8 cellular contexts compared by ENCODE assay signal in the genomic region with DNA sequence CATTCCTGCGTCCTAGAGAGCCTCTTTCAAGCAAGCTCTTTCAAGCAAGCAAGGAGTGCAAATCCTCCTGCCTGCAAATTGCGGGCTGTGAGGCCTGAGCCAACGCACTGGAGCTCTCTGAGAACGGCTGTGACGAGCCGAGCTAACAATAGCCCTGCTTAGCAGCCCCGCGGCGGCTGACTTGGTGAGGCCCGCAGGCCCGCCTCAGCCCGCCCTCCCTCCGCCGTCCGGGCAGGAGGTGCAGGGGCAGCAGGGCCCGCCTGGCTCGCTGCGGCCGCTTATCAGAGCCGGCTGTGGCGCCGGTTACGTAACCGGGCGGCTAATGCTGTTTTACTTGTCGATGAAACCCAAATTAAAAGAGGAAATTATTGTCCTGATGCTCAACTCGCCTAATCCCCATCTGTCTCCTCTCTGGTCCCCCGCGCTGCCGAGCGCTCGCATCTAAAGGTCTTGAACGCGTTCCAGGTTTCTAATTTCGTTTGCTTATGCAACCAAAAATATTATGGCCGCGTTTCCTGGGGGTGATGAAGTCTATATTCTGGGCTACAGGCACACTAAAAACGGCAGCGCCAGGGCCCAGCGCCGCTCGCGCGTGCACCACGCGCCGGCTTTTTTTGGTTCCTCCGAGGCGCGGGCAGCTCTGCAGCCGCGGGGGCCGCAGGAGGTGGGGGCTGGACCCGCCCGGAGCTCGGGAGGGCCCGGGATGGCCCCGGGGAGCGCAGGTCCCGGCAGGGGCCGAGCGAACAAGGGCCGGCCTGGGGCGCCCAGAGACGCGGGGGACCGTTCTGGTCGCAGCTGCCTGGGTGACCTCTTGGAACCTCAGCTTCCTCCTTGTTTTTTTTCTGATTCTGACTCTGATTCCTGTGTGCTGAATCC.
DNase-seq lines count a peak whose midpoint lies in the region; ATAC-seq and TF ChIP-seq lines count a peak whose summit lies in the region.

No MANE protein-coding gene starts in this region.

- DNase-seq in GM12864 (ENCODE audit: low read depth) (peak; percentile 26), HPDE6-E6E7 (ENCODE audit: extremely low spot score) (peak; percentile 57), NOMO-1 (lab: John Stamatoyannopoulos, UW; ENCODE audit: unreplicated experiment in 2 of 2) (peak; percentile 85 to 90), erythroblast (lab: John Stamatoyannopoulos, UW) (peak; percentile 86 to 88), midbrain (lab: John Stamatoyannopoulos, UW) (peak; percentile 89)
- peak; percentile 66 for DNase-seq in activated T-cell treated with anti-CD3 and anti-CD28 coated beads, Interleukin-2, amount 50 U/mL, for 1 hour
- peak in 5 of 6 experiments; percentile 29 to 71 (median 62) for DNase-seq in stimulated activated naive CD4-positive, alpha-beta T cell (lab: John Stamatoyannopoulos, UW)

- no peak for ATAC-seq in HG02970 (IDR thresholded peaks at IDR 0.05; ENCODE audit: low FRiP score, unreplicated experiment)

- H3K4me3 ChIP-seq in GM12864 (ENCODE audit: low read depth, low read length): peak overlapping the region; percentile 45

- TF ChIP-seq CTCF in GM12864 (IDR thresholded peaks at IDR 0.05; ENCODE audit: low read depth, low read length, missing control alignments): no peak

- no peak for TF ChIP-seq POLR2A in erythroblast (IDR thresholded peaks at IDR 0.05; ENCODE audit: low read length)

Comparison
In these comparisons a context has a peak if more than half of its experiments do, and no peak if none do; other contexts are left out.
1. DNase-seq: peak in every context shown above with its lines; median percentile 89 in midbrain; 88 in NOMO-1; 87 in erythroblast; 66 in activated T-cell treated with anti-CD3 and anti-CD28 coated beads, Interleukin-2, amount 50 U/mL, for 1 hour; 62 in stimulated activated naive CD4-positive, alpha-beta T cell; 57 in HPDE6-E6E7; 26 in GM12864.